35 cellular contexts compared by ENCODE assay signal in the genomic region with DNA sequence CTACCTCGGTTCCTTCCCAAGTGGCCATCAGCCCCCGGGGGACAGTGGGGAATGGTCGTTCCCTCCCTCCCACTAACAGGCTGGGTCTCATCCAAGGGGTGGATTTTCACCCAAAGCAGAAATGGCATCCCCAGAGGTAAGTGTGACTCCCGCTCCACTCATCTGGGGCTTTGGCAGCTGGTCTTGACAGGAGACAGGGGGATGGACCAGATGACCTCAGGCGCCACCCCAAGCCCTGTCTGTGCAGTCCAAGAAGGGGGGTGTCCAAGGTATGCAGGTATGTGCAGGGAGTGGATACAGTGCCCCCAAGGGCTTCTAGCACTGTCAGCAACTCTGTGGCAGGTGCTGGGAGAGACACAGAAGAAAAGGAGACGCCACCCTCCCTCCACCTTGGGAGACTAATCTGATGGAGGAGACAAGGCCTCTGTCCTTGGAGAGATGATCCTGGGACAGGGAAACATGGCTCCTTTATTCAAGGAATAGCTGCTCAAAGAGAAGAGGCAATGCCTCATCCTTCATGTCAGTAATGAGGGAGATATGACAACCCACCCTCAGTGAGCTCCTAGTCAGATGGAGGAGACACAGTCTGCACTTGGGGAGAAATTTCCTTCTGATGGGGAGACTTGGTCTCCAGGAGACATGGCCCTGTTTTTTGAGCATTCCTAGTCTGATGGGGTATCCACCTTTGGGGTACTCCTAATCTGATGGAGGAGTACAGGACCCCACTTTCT. TPM values are rescaled to one million over a fixed set of nuclear protein-coding genes. Genes with fewer than 3 reads are reported as not detected.
"Had no signal": no experiment of that assay in that cellular context is flagged by ENCODE, and none has a peak within 500 bp of the region (broad histone marks: within the 10 kb centered on the region; RNA-seq: fewer than 3 reads in every experiment).

No MANE protein-coding gene starts in this region.

- H3K27me3 ChIP-seq: left lung, right atrium auricular region, sigmoid colon, tibial nerve, uterus had no signal

- DNase-seq: head of caudate nucleus; hypothalamus; immature natural killer cell; kidney; left colon; left lung; lower lobe of right lung; mammary epithelial cell; mesenchymal stem cell; naive thymus-derived CD4-positive, alpha-beta T cell; nucleus accumbens; sigmoid colon; stimulated activated CD4-positive, alpha-beta T cell treated with anti-CD3 and anti-CD28 coated beads, Interleukin-1b, Interleukin-23, amount 100 ng/mL, for 48 hours; stimulated activated CD4-positive, alpha-beta T cell treated with anti-CD3 and anti-CD28 coated beads, Interleukin-2, amount 100 ng/mL, for 48 hours; stimulated activated CD4-positive, alpha-beta T cell treated with anti-CD3 and anti-CD28 coated beads, Interleukin-4, amount 100 ng/mL, for 4 hours; stimulated activated CD8-positive, alpha-beta memory T cell treated with anti-CD3 and anti-CD28 coated beads, Interleukin-4, amount 100 ng/mL, for 48 hours; stimulated activated naive CD4-positive, alpha-beta T cell treated with Interleukin-2 at 50 U/mL for 16 hours; stimulated activated naive CD8-positive, alpha-beta T cell treated with anti-CD3 and anti-CD28 coated beads, Interleukin-15, amount 100 ng/mL, for 72 hours; substantia nigra; uterus had no signal

- ATAC-seq: left colon; left lung; lower lobe of right lung; naive thymus-derived CD4-positive, alpha-beta T cell; stimulated activated memory B cell treated with anti-CD40 and anti-IgM and Interleukin-4, amounts not matched to agents 10 μg/mL and 1 μg/mL and 100 μg/mL, for 72 hours; stimulated activated naive CD8-positive, alpha-beta T cell treated with anti-CD3 and anti-CD28 coated beads, Interleukin-15, amount 100 ng/mL, for 72 hours had no signal

- H3K36me3 ChIP-seq: left lung, lower lobe of right lung, right atrium auricular region, sigmoid colon, tibial nerve, uterus had no signal

- H3K4me2 ChIP-seq: smooth muscle cell had no signal

- H3K4me3 ChIP-seq: left lung, lower lobe of right lung, right atrium auricular region, sigmoid colon, smooth muscle cell, tibial nerve, uterus had no signal

- FAIRE-seq: islet of Langerhans, kidney had no signal

- H3K9me3 ChIP-seq: left lung, lower lobe of right lung, right atrium auricular region, sigmoid colon, tibial nerve, uterus had no signal

- H3K27ac ChIP-seq: left lung, lower lobe of right lung, right atrium auricular region, sigmoid colon, tibial nerve, uterus had no signal

- H3K4me1 ChIP-seq: left lung, lower lobe of right lung, right atrium auricular region, sigmoid colon, tibial nerve, uterus had no signal

RNA-seq across cellular contexts. Expression of gene CEACAM16, which starts 7.7 kb away (rescaled TPM):
- total RNA-seq: kidney; lower lobe of right lung; mammary epithelial cell; mononuclear cell; naive thymus-derived CD4-positive, alpha-beta T cell; natural killer cell treated with Interleukin-12 subunit alpha and Interleukin-12 subunit beta and Interleukin-15 and Interleukin-18, amount 100 ng/mL, for 72 hours; osteocyte; progenitor cell of endocrine pancreas; pulmonary artery endothelial cell; renal cortical epithelial cell; right atrium auricular region; sigmoid colon; smooth muscle cell; temporal lobe; tibial nerve; ureter; uterus had no signal
- polyA plus RNA-seq: immature natural killer cell; liver; mammary epithelial cell; naive thymus-derived CD4-positive, alpha-beta T cell; neural cell; sigmoid colon; smooth muscle cell had no signal

RNA-seq across cellular contexts. Expression of gene CEACAM19, which starts 35.4 kb away (rescaled TPM):
- polyA plus RNA-seq: naive thymus-derived CD4-positive, alpha-beta T cell had no signal
